27 cellular contexts compared by ENCODE assay signal in the genomic region with DNA sequence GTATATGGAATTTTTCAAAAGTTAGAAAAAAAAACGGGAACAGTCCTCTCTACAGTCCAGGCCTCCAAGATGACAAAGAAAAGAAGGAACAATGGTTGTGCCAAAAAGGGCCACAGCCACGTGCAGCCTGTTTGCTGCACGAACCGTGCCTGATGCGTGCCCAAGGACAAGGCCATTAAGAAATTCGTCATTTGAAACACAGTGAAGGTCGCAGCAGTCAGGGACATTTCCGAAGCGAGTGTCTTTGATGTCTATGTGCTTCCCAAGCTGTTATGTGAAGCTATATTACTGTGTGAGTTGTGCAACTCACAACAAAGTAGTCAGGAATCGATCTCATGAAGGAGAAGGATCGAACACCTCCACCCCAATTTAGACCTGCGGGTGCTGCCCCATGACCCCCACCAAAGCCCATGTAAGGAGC.
"Had no signal": no experiment of that assay in that cellular context is flagged by ENCODE, and none has a peak within 500 bp of the region (broad histone marks: within the 10 kb centered on the region; RNA-seq: fewer than 3 reads in every experiment).

No MANE protein-coding gene starts in this region.

- H3K27ac ChIP-seq: brain microvascular endothelial cell, KMS-11, Peyer's patch, RWPE1, SJCRH30 had no signal

- H3K4me3 ChIP-seq: Peyer's patch, SJCRH30 had no signal

- H3K27me3 Mint-ChIP-seq: activated B cell treated with CpG ODN at 0.5 μM for 24 hours; activated CD4-positive, alpha-beta memory T cell treated with anti-CD3 and anti-CD28 coated beads, Interleukin-2, amount 10 ng/mL, durations not matched to agents 7 days and 5 days; activated CD4-positive, alpha-beta T cell treated with anti-CD3 and anti-CD28 coated beads, Interleukin-2, amount 10 ng/mL, durations not matched to agents 7 days and 5 days; activated naive CD8-positive, alpha-beta T cell; activated T-helper 17 cell treated with anti-CD3 and anti-CD28 coated beads, Interleukin-2, amount 50 U/mL, for 72 hours had no signal

- H3K9me3 ChIP-seq: Peyer's patch, SJCRH30 had no signal

- H3K4me1 ChIP-seq: Peyer's patch, SJCRH30 had no signal

- H3K4me2 ChIP-seq: KMS-11 had no signal

- H3K4me1 Mint-ChIP-seq: activated B cell treated with CpG ODN at 0.5 μM for 24 hours; activated CD4-positive, alpha-beta memory T cell treated with anti-CD3 and anti-CD28 coated beads, Interleukin-2, amount 10 ng/mL, durations not matched to agents 7 days and 5 days; activated CD4-positive, alpha-beta T cell treated with anti-CD3 and anti-CD28 coated beads, Interleukin-2, amount 10 ng/mL, durations not matched to agents 7 days and 5 days; activated T-helper 17 cell treated with anti-CD3 and anti-CD28 coated beads, Interleukin-2, amount 50 U/mL, for 72 hours had no signal

- H3K9ac ChIP-seq: KMS-11 had no signal

- DNase-seq: activated B cell treated with CpG ODN at 0.5 μM for 24 hours; activated CD4-positive, alpha-beta memory T cell treated with anti-CD3 and anti-CD28 coated beads, Interleukin-2, amount 10 ng/mL, durations not matched to agents 7 days and 5 days; activated CD4-positive, alpha-beta T cell treated with anti-CD3 and anti-CD28 coated beads for 1 hour; activated CD4-positive, alpha-beta T cell treated with anti-CD3 and anti-CD28 coated beads, Interleukin-2, amount 10 ng/mL, durations not matched to agents 7 days and 5 days; activated gamma-delta T cell; activated naive CD4-positive, alpha-beta T cell treated with anti-CD3 and anti-CD28 coated beads for 36 hours; activated T-cell treated with anti-CD3 and anti-CD28 coated beads for 4 hours; activated T-cell treated with anti-CD3 and anti-CD28 coated beads, Interleukin-2, amount 50 U/mL, for 48 hours; brain microvascular endothelial cell; cerebellar nuclear complex; NCI-H1092; NCI-H1417; NCI-H1930; NCI-H345; NCI-H510A; NCI-H526 treated with DMSO at 0.1 percent for 48 hours; NK-92 treated with Interleukin-12 subunit alpha and Interleukin-12 subunit beta, amount 100 ng/mL, for 24 hours; Peyer's patch; Right ventricle myocardium superior; SJCRH30; T-helper 9 cell had no signal

- H3K27me3 ChIP-seq: brain microvascular endothelial cell, Peyer's patch, SJCRH30 had no signal

- H3K9me3 Mint-ChIP-seq: activated B cell treated with CpG ODN at 0.5 μM for 24 hours; activated CD4-positive, alpha-beta memory T cell treated with anti-CD3 and anti-CD28 coated beads, Interleukin-2, amount 10 ng/mL, durations not matched to agents 7 days and 5 days; activated CD4-positive, alpha-beta T cell treated with anti-CD3 and anti-CD28 coated beads, Interleukin-2, amount 10 ng/mL, durations not matched to agents 7 days and 5 days; activated naive CD4-positive, alpha-beta T cell treated with anti-CD3 and anti-CD28 coated beads for 36 hours; activated T-helper 17 cell treated with anti-CD3 and anti-CD28 coated beads, Interleukin-2, amount 50 U/mL, for 72 hours; T-helper 1 cell treated with Interleukin-12 subunit alpha and Interleukin-12 subunit beta and Interleukin-4 antibody, amounts not matched to agents 30 μg/mL and 1 μg/mL, for 36 hours had no signal

- ATAC-seq: activated T-helper 17 cell treated with anti-CD3 and anti-CD28 coated beads, Interleukin-2, amount 50 U/mL, for 72 hours; SK-N-SH treated with all-trans-retinoic acid at 6 μM for 48 hours had no signal

- H3K4me3 Mint-ChIP-seq: activated B cell treated with CpG ODN at 0.5 μM for 24 hours; activated CD4-positive, alpha-beta memory T cell treated with anti-CD3 and anti-CD28 coated beads, Interleukin-2, amount 10 ng/mL, durations not matched to agents 7 days and 5 days; activated CD4-positive, alpha-beta T cell treated with anti-CD3 and anti-CD28 coated beads, Interleukin-2, amount 10 ng/mL, durations not matched to agents 7 days and 5 days; activated naive CD4-positive, alpha-beta T cell treated with anti-CD3 and anti-CD28 coated beads for 36 hours; activated naive CD8-positive, alpha-beta T cell; activated T-helper 17 cell treated with anti-CD3 and anti-CD28 coated beads, Interleukin-2, amount 50 U/mL, for 72 hours; T-helper 1 cell treated with Interleukin-12 subunit alpha and Interleukin-12 subunit beta and Interleukin-4 antibody, amounts not matched to agents 30 μg/mL and 1 μg/mL, for 36 hours had no signal

- H3K27ac Mint-ChIP-seq: activated B cell treated with CpG ODN at 0.5 μM for 24 hours; activated CD4-positive, alpha-beta memory T cell treated with anti-CD3 and anti-CD28 coated beads, Interleukin-2, amount 10 ng/mL, durations not matched to agents 7 days and 5 days; activated CD4-positive, alpha-beta T cell treated with anti-CD3 and anti-CD28 coated beads, Interleukin-2, amount 10 ng/mL, durations not matched to agents 7 days and 5 days; activated naive CD4-positive, alpha-beta T cell treated with anti-CD3 and anti-CD28 coated beads for 36 hours; activated naive CD8-positive, alpha-beta T cell; activated T-helper 17 cell treated with anti-CD3 and anti-CD28 coated beads, Interleukin-2, amount 50 U/mL, for 72 hours; T-helper 1 cell treated with Interleukin-12 subunit alpha and Interleukin-12 subunit beta and Interleukin-4 antibody, amounts not matched to agents 30 μg/mL and 1 μg/mL, for 36 hours had no signal
